In genomic region chr19:3893509-3894179, GRCh38 we compare ENCODE assay signal across 26 cellular contexts. TPM values are rescaled to one million over a fixed set of nuclear protein-coding genes. Genes with fewer than 3 reads are reported as not detected.
"Had no signal": no experiment of that assay in that cellular context is flagged by ENCODE, and none has a peak within 500 bp of the region (broad histone marks: within the 10 kb centered on the region; RNA-seq: fewer than 3 reads in every experiment).

No MANE protein-coding gene starts in this region.

- H3K27me3 Mint-ChIP-seq: activated CD4-positive, alpha-beta memory T cell treated with anti-CD3 and anti-CD28 coated beads, Interleukin-2, amount 10 ng/mL, durations not matched to agents 7 days and 5 days; activated CD4-positive, alpha-beta T cell treated with anti-CD3 and anti-CD28 coated beads, Interleukin-2, amount 10 ng/mL, durations not matched to agents 24 days and 14 days had no signal

- H3K4me3 Mint-ChIP-seq: activated CD4-positive, alpha-beta memory T cell treated with anti-CD3 and anti-CD28 coated beads, Interleukin-2, amount 10 ng/mL, durations not matched to agents 7 days and 5 days; activated CD4-positive, alpha-beta T cell treated with anti-CD3 and anti-CD28 coated beads, Interleukin-2, amount 10 ng/mL, durations not matched to agents 24 days and 14 days; activated naive CD4-positive, alpha-beta T cell treated with anti-CD3 and anti-CD28 coated beads, Interleukin-2, amount 10 ng/mL, durations not matched to agents 7 days and 5 days; endodermal cell; mesothelial cell of epicardium; naive thymus-derived CD8-positive, alpha-beta T cell; T-helper 2 cell treated with Interferon-gamma antibody and Interleukin-4, amounts not matched to agents 5 μg/mL and 100 μg/mL, for 36 hours had no signal

- H3K27me3 ChIP-seq: thyroid gland, upper lobe of right lung had no signal

- H3K27ac Mint-ChIP-seq: activated CD4-positive, alpha-beta memory T cell treated with anti-CD3 and anti-CD28 coated beads, Interleukin-2, amount 10 ng/mL, durations not matched to agents 7 days and 5 days; activated CD4-positive, alpha-beta T cell treated with anti-CD3 and anti-CD28 coated beads, Interleukin-2, amount 10 ng/mL, durations not matched to agents 24 days and 14 days; activated naive CD4-positive, alpha-beta T cell treated with anti-CD3 and anti-CD28 coated beads, Interleukin-2, amount 10 ng/mL, durations not matched to agents 7 days and 5 days; endodermal cell; mesothelial cell of epicardium; naive thymus-derived CD8-positive, alpha-beta T cell; progenitor cell of endocrine pancreas; T-helper 2 cell treated with Interferon-gamma antibody and Interleukin-4, amounts not matched to agents 5 μg/mL and 100 μg/mL, for 36 hours had no signal

- H3K36me3 ChIP-seq: esophagus squamous epithelium, gastrocnemius medialis, left lung, thyroid gland, upper lobe of right lung had no signal

- H3K27ac ChIP-seq: esophagus squamous epithelium, gastrocnemius medialis, left lung, thyroid gland, upper lobe of right lung, VCaP had no signal

- H3K9me3 Mint-ChIP-seq: activated CD4-positive, alpha-beta T cell treated with anti-CD3 and anti-CD28 coated beads, Interleukin-2, amount 10 ng/mL, durations not matched to agents 24 days and 14 days; activated naive CD4-positive, alpha-beta T cell treated with anti-CD3 and anti-CD28 coated beads, Interleukin-2, amount 10 ng/mL, durations not matched to agents 7 days and 5 days had no signal

- H3K36me3 Mint-ChIP-seq: activated naive CD4-positive, alpha-beta T cell treated with anti-CD3 and anti-CD28 coated beads, Interleukin-2, amount 10 ng/mL, durations not matched to agents 7 days and 5 days; mesothelial cell of epicardium; naive thymus-derived CD8-positive, alpha-beta T cell had no signal

- H3K9me3 ChIP-seq: esophagus squamous epithelium, gastrocnemius medialis, thyroid gland had no signal

- ATAC-seq: activated CD4-positive, CD25-positive, alpha-beta regulatory T cell treated with anti-CD3 and anti-CD28 coated beads, Interleukin-2, amount 50 U/mL, for 24 hours; gastrocnemius medialis; left lung; naive thymus-derived CD8-positive, alpha-beta T cell; upper lobe of right lung had no signal

- H3K4me1 ChIP-seq: esophagus squamous epithelium, gastrocnemius medialis, left lung, thyroid gland, upper lobe of right lung had no signal

- DNase-seq: activated CD4-positive, alpha-beta memory T cell treated with anti-CD3 and anti-CD28 coated beads, Interleukin-2, amount 10 ng/mL, durations not matched to agents 7 days and 5 days; activated CD4-positive, alpha-beta T cell treated with anti-CD3 and anti-CD28 coated beads, Interleukin-2, amount 10 ng/mL, durations not matched to agents 24 days and 14 days; activated effector memory CD4-positive, alpha-beta T cell treated with anti-CD3 and anti-CD28 coated beads, Interleukin-2, amount 50 U/mL, for 16 hours; activated naive CD4-positive, alpha-beta T cell treated with anti-CD3 and anti-CD28 coated beads, Interleukin-2, amount 10 ng/mL, durations not matched to agents 7 days and 5 days; amygdala; cortex of kidney; endodermal cell; esophagus squamous epithelium; gastrocnemius medialis; kidney; left lung; mammary epithelial cell; naive thymus-derived CD8-positive, alpha-beta T cell; stimulated activated CD4-positive, alpha-beta T cell treated with anti-CD3 and anti-CD28 coated beads, Interleukin-4, amount 100 ng/mL, for 24 hours; stimulated activated naive CD4-positive, alpha-beta T cell treated with Interleukin-2 at 50 U/mL for 16 hours; upper lobe of right lung had no signal

- H3K4me3 ChIP-seq: esophagus squamous epithelium, gastrocnemius medialis, left lung, thyroid gland, upper lobe of right lung had no signal

- H3K4me1 Mint-ChIP-seq: endodermal cell, mesothelial cell of epicardium had no signal

RNA-seq across cellular contexts. Expression of gene ATCAY, which starts 13.2 kb away (rescaled TPM):
- total RNA-seq: activated CD4-positive, alpha-beta memory T cell treated with anti-CD3 and anti-CD28 coated beads, Interleukin-2, amount 10 ng/mL, durations not matched to agents 7 days and 5 days; activated CD4-positive, alpha-beta T cell treated with anti-CD3 and anti-CD28 coated beads, Interleukin-2, amount 10 ng/mL, durations not matched to agents 24 days and 14 days; bronchial epithelial cell; esophagus squamous epithelium; gastrocnemius medialis; left lung; mammary epithelial cell; mesothelial cell of epicardium; naive thymus-derived CD8-positive, alpha-beta T cell; osteocyte; subcutaneous adipose tissue; upper lobe of right lung had no signal
- polyA plus RNA-seq: mammary epithelial cell had no signal

RNA-seq across cellular contexts. Expression of gene ZFR2, which starts 24.8 kb away (rescaled TPM):
- total RNA-seq: activated CD4-positive, alpha-beta T cell treated with anti-CD3 and anti-CD28 coated beads, Interleukin-2, amount 10 ng/mL, durations not matched to agents 24 days and 14 days; bronchial epithelial cell; esophagus squamous epithelium; gastrocnemius medialis; mammary epithelial cell; osteocyte; subcutaneous adipose tissue; thyroid gland had no signal
- polyA plus RNA-seq: mammary epithelial cell had no signal

RNA-seq across cellular contexts. Expression of gene NMRK2, which starts 39.2 kb away (rescaled TPM):
- total RNA-seq: activated CD4-positive, alpha-beta memory T cell treated with anti-CD3 and anti-CD28 coated beads, Interleukin-2, amount 10 ng/mL, durations not matched to agents 7 days and 5 days; activated CD4-positive, alpha-beta T cell treated with anti-CD3 and anti-CD28 coated beads, Interleukin-2, amount 10 ng/mL, durations not matched to agents 24 days and 14 days; bronchial epithelial cell; cerebellum; esophagus squamous epithelium; mammary epithelial cell; mesothelial cell of epicardium; naive thymus-derived CD8-positive, alpha-beta T cell; osteocyte; subcutaneous adipose tissue; thyroid gland had no signal
- polyA plus RNA-seq: mammary epithelial cell; naive thymus-derived CD8-positive, alpha-beta T cell had no signal
